31 cellular contexts compared by ENCODE assay signal in the genomic region with DNA sequence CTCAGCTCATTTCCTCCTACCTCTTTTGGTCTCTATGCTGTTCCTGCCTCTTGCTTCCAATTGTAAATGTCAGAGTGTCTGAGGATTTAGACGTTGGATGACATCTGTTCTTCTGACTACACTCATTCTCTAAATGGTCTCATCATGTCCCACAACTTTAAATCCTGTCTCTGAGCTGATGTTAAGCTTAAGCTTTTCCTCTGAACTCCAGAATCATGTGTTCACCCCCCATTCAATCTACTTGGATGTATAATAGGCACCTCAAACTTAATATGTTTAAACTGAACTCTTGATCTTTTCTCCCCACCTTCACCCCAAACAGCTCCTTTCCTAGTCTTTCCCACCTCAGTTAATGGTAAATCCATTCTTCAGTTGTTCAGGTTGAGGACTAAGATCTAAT.
"Had no signal": no experiment of that assay in that cellular context is flagged by ENCODE, and none has a peak within 500 bp of the region (broad histone marks: within the 10 kb centered on the region; RNA-seq: fewer than 3 reads in every experiment).

No MANE protein-coding gene starts in this region.

- H3K4me3 ChIP-seq: body of pancreas, esophagus muscularis mucosa, gastrocnemius medialis, heart left ventricle had no signal

- H3K36me3 Mint-ChIP-seq: activated naive CD8-positive, alpha-beta T cell had no signal

- H3K27me3 ChIP-seq: body of pancreas, esophagus muscularis mucosa, foreskin keratinocyte, gastrocnemius medialis, heart left ventricle had no signal

- ATAC-seq: activated T-cell treated with anti-CD3 and anti-CD28 coated beads, Interleukin-2, amount 50 U/mL, for 72 hours; body of pancreas; effector memory CD8-positive, alpha-beta T cell; foreskin keratinocyte; gastrocnemius medialis; heart left ventricle had no signal

- H3K4me1 Mint-ChIP-seq: activated CD4-positive, alpha-beta memory T cell treated with anti-CD3 and anti-CD28 coated beads, Interleukin-2, amount 10 ng/mL, durations not matched to agents 7 days and 5 days; activated CD4-positive, alpha-beta T cell treated with anti-CD3 and anti-CD28 coated beads, Interleukin-2, amount 10 ng/mL, durations not matched to agents 7 days and 5 days had no signal

- H3K36me3 ChIP-seq: esophagus muscularis mucosa, gastrocnemius medialis, heart left ventricle had no signal

- H3K9me3 ChIP-seq: body of pancreas, gastrocnemius medialis had no signal

- H3K4me1 ChIP-seq: body of pancreas, esophagus muscularis mucosa, foreskin keratinocyte, gastrocnemius medialis, heart left ventricle had no signal

- H3K27ac ChIP-seq: body of pancreas, esophagus muscularis mucosa, foreskin keratinocyte, gastrocnemius medialis, heart left ventricle had no signal

- H3K27me3 Mint-ChIP-seq: activated CD4-positive, alpha-beta memory T cell treated with anti-CD3 and anti-CD28 coated beads, Interleukin-2, amount 10 ng/mL, durations not matched to agents 7 days and 5 days; activated CD4-positive, alpha-beta T cell treated with anti-CD3 and anti-CD28 coated beads, Interleukin-2, amount 10 ng/mL, durations not matched to agents 7 days and 5 days; activated naive CD8-positive, alpha-beta T cell; activated T-cell treated with anti-CD3 and anti-CD28 coated beads, Interleukin-2, amount 50 U/mL, for 24 hours; effector memory CD8-positive, alpha-beta T cell had no signal

- H3K27ac Mint-ChIP-seq: activated CD4-positive, alpha-beta memory T cell treated with anti-CD3 and anti-CD28 coated beads, Interleukin-2, amount 10 ng/mL, durations not matched to agents 7 days and 5 days; activated CD4-positive, alpha-beta T cell treated with anti-CD3 and anti-CD28 coated beads, Interleukin-2, amount 10 ng/mL, durations not matched to agents 7 days and 5 days; activated naive CD8-positive, alpha-beta T cell; activated T-cell treated with anti-CD3 and anti-CD28 coated beads, Interleukin-2, amount 50 U/mL, for 24 hours; activated T-cell treated with anti-CD3 and anti-CD28 coated beads, Interleukin-2, amount 50 U/mL, for 72 hours; effector memory CD8-positive, alpha-beta T cell; T-helper 2 cell treated with Interferon-gamma antibody and Interleukin-4, amounts not matched to agents 5 μg/mL and 100 μg/mL, for 36 hours had no signal

- DNase-seq: activated CD4-positive, alpha-beta memory T cell treated with anti-CD3 and anti-CD28 coated beads, Interleukin-2, amount 10 ng/mL, durations not matched to agents 7 days and 5 days; activated CD4-positive, alpha-beta T cell treated with anti-CD3 and anti-CD28 coated beads for 1 hour; activated CD4-positive, alpha-beta T cell treated with anti-CD3 and anti-CD28 coated beads for 4 hours; activated CD4-positive, alpha-beta T cell treated with anti-CD3 and anti-CD28 coated beads, Interleukin-2, amount 10 ng/mL, durations not matched to agents 7 days and 5 days; activated CD4-positive, alpha-beta T cell treated with anti-CD3 and anti-CD28 coated beads, Interleukin-2, amount 50 U/mL, for 4 hours; activated CD8-positive, alpha-beta memory T cell treated with anti-CD3 and anti-CD28 coated beads, Interleukin-2, amount 50 U/mL, for 48 hours; activated effector memory CD4-positive, alpha-beta T cell treated with Interleukin-2 at 50 U/mL for 16 hours; activated gamma-delta T cell treated with Interleukin-2 at 50 U/mL for 16 hours; activated naive CD4-positive, alpha-beta T cell treated with anti-CD3 and anti-CD28 coated beads, Interleukin-2, amount 50 U/mL, for 16 hours; activated naive CD4-positive, alpha-beta T cell treated with Interleukin-2 at 50 U/mL for 16 hours; activated T-cell treated with anti-CD3 and anti-CD28 coated beads for 4 hours; activated T-cell treated with anti-CD3 and anti-CD28 coated beads, Interleukin-2, amount 50 U/mL, for 24 hours; activated T-cell treated with anti-CD3 and anti-CD28 coated beads, Interleukin-2, amount 50 U/mL, for 72 hours; amniotic stem cell; anterior cingulate cortex; body of pancreas; caudate nucleus; cortex of kidney; dermis blood vessel endothelial cell; effector CD4-positive, alpha-beta T cell; effector memory CD8-positive, alpha-beta T cell; erythroblast; foreskin keratinocyte; gastrocnemius medialis; glutamatergic neuron; heart left ventricle; hypothalamus; T1000 had no signal

- H3K4me3 Mint-ChIP-seq: activated CD4-positive, alpha-beta memory T cell treated with anti-CD3 and anti-CD28 coated beads, Interleukin-2, amount 10 ng/mL, durations not matched to agents 7 days and 5 days; activated CD4-positive, alpha-beta T cell treated with anti-CD3 and anti-CD28 coated beads, Interleukin-2, amount 10 ng/mL, durations not matched to agents 7 days and 5 days; activated naive CD8-positive, alpha-beta T cell; activated T-cell treated with anti-CD3 and anti-CD28 coated beads, Interleukin-2, amount 50 U/mL, for 24 hours; activated T-cell treated with anti-CD3 and anti-CD28 coated beads, Interleukin-2, amount 50 U/mL, for 72 hours; effector memory CD8-positive, alpha-beta T cell; T-helper 2 cell treated with Interferon-gamma antibody and Interleukin-4, amounts not matched to agents 5 μg/mL and 100 μg/mL, for 36 hours had no signal
